In the genomic region with DNA sequence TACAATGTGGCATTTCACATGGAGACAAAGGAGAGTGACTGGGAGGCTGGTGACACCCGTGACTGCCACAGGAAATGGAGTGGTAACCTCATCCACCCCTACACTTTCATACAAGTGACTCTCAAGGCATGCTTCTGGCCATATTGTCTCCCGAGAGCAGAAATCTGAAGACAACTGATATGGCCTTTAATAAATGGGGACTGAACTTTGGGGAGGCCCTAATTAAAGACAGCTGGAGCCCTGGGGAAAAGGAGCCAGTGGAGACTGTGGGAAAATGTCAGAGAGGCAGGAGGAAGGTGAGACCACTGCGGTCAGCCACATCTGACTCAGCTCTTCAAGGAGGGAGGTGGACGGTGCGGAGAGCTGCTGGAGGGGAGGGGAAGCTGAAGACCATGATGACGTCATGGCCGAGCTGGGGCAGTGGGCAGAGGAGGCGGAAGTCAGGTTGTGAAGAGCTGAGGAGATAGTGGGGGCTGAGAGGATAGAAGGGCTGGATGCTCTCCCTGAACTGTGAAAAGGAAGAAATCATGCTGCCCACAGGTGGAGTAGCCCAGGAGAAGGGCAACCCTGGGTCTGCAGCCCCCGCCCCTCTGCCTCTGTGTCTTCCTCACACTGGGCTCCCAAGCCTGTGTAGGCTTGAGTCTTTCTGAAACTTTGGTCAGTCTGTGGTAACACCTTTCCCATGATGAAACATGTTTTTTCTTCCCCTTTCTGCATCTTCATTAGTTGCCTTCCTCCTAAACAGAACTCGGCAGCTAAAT, we compare ENCODE assay signal across 8 cellular contexts. TPM values are rescaled to one million over a fixed set of nuclear protein-coding genes. Genes with fewer than 3 reads are reported as not detected.
DNase-seq lines count a peak whose midpoint lies in the region; ATAC-seq and TF ChIP-seq lines count a peak whose summit lies in the region.

No MANE protein-coding gene starts in this region.

- intact Hi-C loops in cardiac septum (cut with DNase I): no loop called here

- H3K4me3 ChIP-seq in AG04449 (ENCODE audit: low read depth, low read length): no peak overlapping the region

- CTCF ChIA-PET in AG04449 (lab: Yijun Ruan, JAX): no interaction called here

- peak; percentile 52 for DNase-seq in AG04449 (ENCODE audit: low read depth, low spot score)
- DNase-seq in NOMO-1 treated with dmso at 0.1 percent for 144 hours (lab: John Stamatoyannopoulos, UW; ENCODE audit: unreplicated experiment): peak; percentile 78
- DNase-seq in cardiac septum (ENCODE audit: low spot score): peak; percentile 93
- no peak for DNase-seq in NCI-H2081 (lab: John Stamatoyannopoulos, UW)
- DNase-seq in activated T-cell treated with anti-CD3 and anti-CD28 coated beads for 4 hours: no peak
- no peak for DNase-seq in DMS153 (lab: John Stamatoyannopoulos, UW)
- DNase-seq in NCI-H524 (lab: John Stamatoyannopoulos, UW): no peak

- POLR2A ChIA-PET in AG04449 (lab: Yijun Ruan, JAX): no interaction called here

- no peak for TF ChIP-seq CTCF in AG04449 (IDR thresholded peaks at IDR 0.05; ENCODE audit: insufficient read depth, low read length, missing control alignments)

- ATAC-seq in GM21390 (IDR thresholded peaks at IDR 0.05; ENCODE audit: unreplicated experiment): peak; percentile 38

RNA-seq across cellular contexts. Expression of a gene that starts 14.0 kb away (rescaled TPM):
- total RNA-seq in cardiac septum: 4.5 TPM

RNA-seq across cellular contexts. Expression of a gene that starts 31.4 kb away (rescaled TPM):
- total RNA-seq in cardiac septum: 49.8 TPM

RNA-seq across cellular contexts. Expression of a gene that starts 48.9 kb away (rescaled TPM):
- not detected for total RNA-seq in cardiac septum

Comparison
In these comparisons a context has a peak if more than half of its experiments do, and no peak if none do; other contexts are left out.
1. DNase-seq: peak in AG04449 (single experiment), NOMO-1 treated with dmso at 0.1 percent for 144 hours (single experiment) and cardiac septum (single experiment); none in NCI-H2081 (0 of 2), activated T-cell treated with anti-CD3 and anti-CD28 coated beads for 4 hours (single experiment), DMS153 (single experiment) and NCI-H524 (0 of 2).